11 cellular contexts compared by ENCODE assay signal in the genomic region with DNA sequence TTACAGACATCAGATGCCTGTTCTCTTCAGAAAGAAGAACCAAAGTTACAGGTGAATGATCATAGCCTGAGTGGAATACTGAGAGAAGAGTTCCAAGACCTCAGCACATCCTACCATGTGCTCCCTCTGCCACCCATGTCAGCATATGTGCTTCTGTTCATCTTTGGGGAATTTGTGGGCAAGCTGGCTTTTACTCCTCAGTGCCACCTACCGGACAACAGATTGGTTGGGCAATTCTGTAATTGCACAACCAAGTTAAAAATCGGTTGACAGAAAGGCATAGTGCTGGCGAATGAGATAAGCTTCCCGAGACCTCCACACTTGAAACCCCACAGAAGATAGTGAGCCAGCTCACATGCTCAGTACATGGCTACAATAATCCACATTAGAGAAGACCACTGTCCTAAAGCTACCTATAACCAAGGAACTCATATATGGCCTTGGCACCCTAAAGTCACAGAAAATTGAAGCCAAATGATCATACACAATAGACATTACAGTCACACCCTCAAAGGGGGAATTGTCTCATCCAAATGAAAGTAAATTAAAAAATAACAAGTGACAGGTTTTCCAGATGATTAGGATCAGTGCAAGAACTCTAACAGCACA.
A peak's percentile ranks its signal among the peaks of the same experiment; 100 is the strongest.
DNase-seq lines count a peak whose midpoint lies in the region; ATAC-seq, FAIRE-seq and TF ChIP-seq lines count a peak whose summit lies in the region.
"Had no signal": no experiment of that assay in that cellular context is flagged by ENCODE, and none has a peak within 500 bp of the region (broad histone marks: within the 10 kb centered on the region; RNA-seq: fewer than 3 reads in every experiment).

No MANE protein-coding gene starts in this region.

- H3K9me3 ChIP-seq in HepG2 (ENCODE audit: low read length) = no peaks in the 10 kb centered on the region

- no peak overlapping the region for H3K4me3 Mint-ChIP-seq in WTC11
- H3K4me3 Mint-ChIP-seq: stimulated activated naive CD8-positive, alpha-beta T cell treated with anti-CD3 and anti-CD28 coated beads, Interleukin-15, Interleukin-2, amounts not matched to agents 100 ng/mL and 50 ng/mL, for 24 hours; T-helper 2 cell treated with Interferon-gamma antibody and Interleukin-4, amounts not matched to agents 5 μg/mL and 100 μg/mL, for 36 hours had no signal

- TF ChIP-seq RAD21 in HepG2 (CRISPR knock-in tag; IDR thresholded peaks at IDR 0.05) = no peak

- DNase-seq in GM12864 (ENCODE audit: low read depth) (no peak), WTC11 (ENCODE audit: low spot score) (peak; percentile 31), HepG2 (ENCODE audit: low spot score) (peak; percentile 26), DMS 273 treated with DMSO at 0.1 percent for 48 hours (lab: John Stamatoyannopoulos, UW) (no peak), substantia nigra (lab: John Stamatoyannopoulos, UW) (no peak), pons (ENCODE audit: low spot score) (no peak), NCI-H2196 treated with DMSO at 0.1 percent for 48 hours (lab: John Stamatoyannopoulos, UW; ENCODE audit: unreplicated experiment) (no peak)

- H3K4me1 ChIP-seq in KMS-11 (ENCODE audit: low read depth, poor library complexity, severe bottlenecking) (no peaks in the 10 kb centered on the region), HepG2 (ENCODE audit: insufficient read depth, low read length) (no peaks in the 10 kb centered on the region)

- ATAC-seq in WTC11 (peak; percentile 83), HepG2 (peak; percentile 51)

- no peak for FAIRE-seq in HepG2 (lab: Jason Lieb, UNC)
- FAIRE-seq: colon had no signal

- no peaks in the 10 kb centered on the region for H3K36me3 ChIP-seq in KMS-11 (ENCODE audit: insufficient read depth)
- H3K36me3 ChIP-seq in HepG2 (replicated peaks in 1 of 2; ENCODE audit: control insufficient read depth in 1 of 2, insufficient read depth in 2 of 2, low read length in 2 of 2) = no peaks in the 10 kb centered on the region

- H3K4me3 ChIP-seq in GM12864 (ENCODE audit: low read depth, low read length) = no peak overlapping the region
- H3K4me3 ChIP-seq in KMS-11 (IDR thresholded peaks at IDR 0.05; ENCODE audit: insufficient read depth, low read depth, low read length) = no peak overlapping the region
- no peak overlapping the region for H3K4me3 ChIP-seq in HepG2 (replicated peaks in 1 of 3; ENCODE audit: insufficient read depth in 1 of 3, low read depth in 2 of 3, low read length in 3 of 3)

- H3K9me3 Mint-ChIP-seq in WTC11 = no peaks in the 10 kb centered on the region

- H3K79me2 ChIP-seq in KMS-11 (ENCODE audit: insufficient read depth, low read depth) (no peaks in the 10 kb centered on the region), HepG2 (ENCODE audit: insufficient read depth, low read length) (no peaks in the 10 kb centered on the region)

- H3K27ac ChIP-seq in KMS-11 = no peak overlapping the region
- no peak overlapping the region for H3K27ac ChIP-seq in HepG2 (ENCODE audit: extremely low read length, insufficient read depth, low read length)
- H3K27ac ChIP-seq in substantia nigra (ENCODE audit: low read depth, low read length, poor library complexity, severe bottlenecking) = no peak overlapping the region

- no peak for TF ChIP-seq POLR2A in HepG2 (IDR thresholded peaks at IDR 0.05; ENCODE audit: insufficient read depth in 1 of 2, low read depth in 2 of 2, low read length in 2 of 2)

- no peaks in the 10 kb centered on the region for H3K4me1 Mint-ChIP-seq in WTC11

- no peaks in the 10 kb centered on the region for H3K27me3 ChIP-seq in KMS-11 (ENCODE audit: insufficient read depth, low read depth)
- H3K27me3 ChIP-seq in HepG2 (ENCODE audit: control insufficient read depth in 1 of 2, insufficient read depth in 2 of 2, low read length in 2 of 2) = no peaks in the 10 kb centered on the region; a peak in 1 of 5 replicates

- POLR2A ChIA-PET in WTC11 (lab: Charles Lee) (no interaction called here), HepG2 (lab: Yijun Ruan, JAX) (no interaction called here)

- intact Hi-C loops in HepG2 (cut with micrococcal nuclease; ENCODE audit: unreplicated experiment) = loop anchor here (1.0 to 2.0 kb wide), 2 partner anchors 453 to 1214 kb away; no protein-coding TSS in a partner anchor

- H3K27me3 Mint-ChIP-seq in WTC11 (ENCODE audit: low read depth) = peaks cover 4% of the 10 kb centered on the region
- H3K27me3 Mint-ChIP-seq: stimulated activated naive CD8-positive, alpha-beta T cell treated with anti-CD3 and anti-CD28 coated beads, Interleukin-15, Interleukin-2, amounts not matched to agents 100 ng/mL and 50 ng/mL, for 24 hours had no signal

- H3K36me3 Mint-ChIP-seq in WTC11 = no peaks in the 10 kb centered on the region

- H2AFZ ChIP-seq in KMS-11 (ENCODE audit: low read depth) (no peak overlapping the region), HepG2 (ENCODE audit: low read length) (no peak overlapping the region)

- CTCF ChIA-PET in WTC11 (lab: Charles Lee) (interaction anchor here (1.1 to 2.1 kb wide), 3 partner anchors 8 to 454 kb away, joined by 4 to 11 read pairs (median 6); no protein-coding TSS in a partner anchor), HepG2 (lab: Yijun Ruan, JAX; ENCODE audit: low intra/inter-chr PET ratio, low total read pairs) (no interaction called here)

- TF ChIP-seq EP300 in HepG2 (IDR thresholded peaks at IDR 0.05; ENCODE audit: low read depth in 2 of 2, low read length in 2 of 2) (no peak), HepG2 (CRISPR knock-in tag; IDR thresholded peaks at IDR 0.05; ENCODE audit: borderline replicate concordance) (no peak)

- H3K9ac ChIP-seq in KMS-11 (no peak overlapping the region), HepG2 (ENCODE audit: insufficient read depth, low read depth, low read length) (no peak overlapping the region)

- TF ChIP-seq CTCF in GM12864 (IDR thresholded peaks at IDR 0.05; ENCODE audit: low read depth, low read length, missing control alignments) (peak; percentile 41), KMS-11 (conservative IDR thresholded peaks at IDR 0.05; ENCODE audit: low read depth, low read length) (peak; percentile 24; the same call in 1 of the 2 replicates), WTC11 (IDR thresholded peaks at IDR 0.05) (peak; percentile 54; the same call in 1 of the 2 replicates), HepG2 (CRISPR knock-in tag; IDR thresholded peaks at IDR 0.05) (peak; percentile 62)

- in situ Hi-C loops in HepG2 (cut with HindIII; ENCODE audit: extremely low pct_ligation_motif_present, low pct_unique_long_range_greater_than_20kb) = no loop called here

- WGBS in HepG2 (ENCODE audit: low lambda C conversion rate) = 13% methylated on average over 3 of the region's 4 CpGs

- H3K27ac Mint-ChIP-seq in WTC11 = no peak overlapping the region
- H3K27ac Mint-ChIP-seq: stimulated activated naive CD8-positive, alpha-beta T cell treated with anti-CD3 and anti-CD28 coated beads, Interleukin-15, Interleukin-2, amounts not matched to agents 100 ng/mL and 50 ng/mL, for 24 hours; T-helper 2 cell treated with Interferon-gamma antibody and Interleukin-4, amounts not matched to agents 5 μg/mL and 100 μg/mL, for 36 hours had no signal

- H4K20me1 ChIP-seq in KMS-11 (ENCODE audit: insufficient read depth) = no peaks in the 10 kb centered on the region
- no peaks in the 10 kb centered on the region for H4K20me1 ChIP-seq in HepG2 (ENCODE audit: insufficient read depth, low read length)

- H3K4me2 ChIP-seq in KMS-11 = no peak overlapping the region
- no peak overlapping the region for H3K4me2 ChIP-seq in HepG2 (ENCODE audit: low read depth, low read length)

- BruUV-seq in HepG2 (replicated peaks; lab: Mats Ljungman, UMichigan) = no TSS peak

TF ChIP-seq in HepG2, 621 proteins besides CTCF, POLR2A, EP300 and RAD21:
- TF ChIP-seq SMC3 (IDR thresholded peaks at IDR 0.05; ENCODE audit: low read length) = peak; percentile 40; the same call in 1 of the 2 replicates
- TF ChIP-seq FOXA3 (CRISPR knock-in tag; IDR thresholded peaks at IDR 0.05) = no peak
- TF ChIP-seq, protein P1, sequence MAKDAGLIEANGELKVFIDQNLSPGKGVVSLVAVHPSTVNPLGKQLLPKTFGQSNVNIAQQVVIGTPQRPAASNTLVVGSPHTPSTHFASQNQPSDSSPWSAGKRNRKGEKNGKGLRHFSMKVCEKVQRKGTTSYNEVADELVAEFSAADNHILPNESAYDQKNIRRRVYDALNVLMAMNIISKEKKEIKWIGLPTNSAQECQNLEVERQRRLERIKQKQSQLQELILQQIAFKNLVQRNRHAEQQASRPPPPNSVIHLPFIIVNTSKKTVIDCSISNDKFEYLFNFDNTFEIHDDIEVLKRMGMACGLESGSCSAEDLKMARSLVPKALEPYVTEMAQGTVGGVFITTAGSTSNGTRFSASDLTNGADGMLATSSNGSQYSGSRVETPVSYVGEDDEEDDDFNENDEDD (CRISPR knock-in tag; IDR thresholded peaks at IDR 0.05; ENCODE audit: borderline replicate concordance) = no peak
- TF ChIP-seq STAT5B (CRISPR knock-in tag; IDR thresholded peaks at IDR 0.05) = no peak
- peak; percentile 32; the same call in 1 of the 2 replicates for TF ChIP-seq STAG1 (CRISPR knock-in tag; IDR thresholded peaks at IDR 0.05)
- peak; percentile 90 for TF ChIP-seq CEBPB (IDR thresholded peaks at IDR 0.05; ENCODE audit: borderline replicate concordance, low read depth, low read length)
- peak; percentile 85 for TF ChIP-seq CEBPG (CRISPR knock-in tag; IDR thresholded peaks at IDR 0.05)
- TF ChIP-seq XBP1 (CRISPR knock-in tag; IDR thresholded peaks at IDR 0.05) = no peak

Comparison
In these comparisons a context has a peak if more than half of its experiments do, and no peak if none do; other contexts are left out.
1. DNase-seq: peak in WTC11 (single experiment) and HepG2 (single experiment); none in GM12864 (single experiment), DMS 273 treated with DMSO at 0.1 percent for 48 hours (single experiment), substantia nigra (0 of 49), pons (single experiment) and NCI-H2196 treated with DMSO at 0.1 percent for 48 hours (single experiment).
2. Peak in every context shown above with its lines, with median percentiles within 50 percentile points of each other: CTCF ChIP-seq.